ENCODE assay signal across 11 cellular contexts in genomic region chr1:167795810-167796740, GRCh38.
A peak's percentile ranks its signal among the peaks of the same experiment; 100 is the strongest.
DNase-seq lines count a peak whose midpoint lies in the region; ATAC-seq and TF ChIP-seq lines count a peak whose summit lies in the region.
"Had no signal": no experiment of that assay in that cellular context is flagged by ENCODE, and none has a peak within 500 bp of the region (broad histone marks: within the 10 kb centered on the region; RNA-seq: fewer than 3 reads in every experiment).

No MANE protein-coding gene starts in this region.

- H3K4me1 ChIP-seq in RWPE2 (ENCODE audit: insufficient read depth, poor library complexity, severe bottlenecking) (peaks cover 45% of the 10 kb centered on the region), psoas muscle (peaks cover 19% of the 10 kb centered on the region)

- DNase-seq in COR-L47 (lab: John Stamatoyannopoulos, UW) (peak; percentile 74), RWPE2 (ENCODE audit: low spot score) (no peak), fibroblast of pulmonary artery (ENCODE audit: low read depth) (peak; percentile 82), psoas muscle (peak; percentile 44 to 62), cerebellar cortex (ENCODE audit: low spot score) (no peak)
- no peak for DNase-seq in stimulated activated CD4-positive, alpha-beta T cell treated with anti-CD3 and anti-CD28 coated beads, Interleukin-4, amount 100 ng/mL, for 24 hours
- no peak for DNase-seq in stimulated activated naive CD4-positive, alpha-beta T cell (lab: John Stamatoyannopoulos, UW)
- DNase-seq in stimulated activated CD4-positive, alpha-beta T cell treated with anti-CD3 and anti-CD28 coated beads, Interleukin-2, amount 100 ng/mL, for 48 hours, result no peak
- DNase-seq: NCI-H446 treated with DMSO at 0.1 percent for 48 hours had no signal

- H3K27ac ChIP-seq in RWPE2 (ENCODE audit: poor library complexity, severe bottlenecking) (peak overlapping the region; percentile 93), psoas muscle (peak overlapping the region; percentile 54)
- H3K27ac ChIP-seq: neutrophil had no signal

- intact Hi-C loops in psoas muscle (cut with DNase I), result loop anchor here in 1 of 2 donors (5.0 kb wide), 1 partner anchor 74 kb away; the partner anchor contains the start of gene MPZL1

- H3K4me3 ChIP-seq in RWPE2 (ENCODE audit: severe bottlenecking), result no peak overlapping the region
- H3K4me3 ChIP-seq in fibroblast of pulmonary artery (replicated peaks; ENCODE audit: low read depth, low read length), result no peak overlapping the region
- no peak overlapping the region for H3K4me3 ChIP-seq in psoas muscle
- H3K4me3 ChIP-seq: HAP-1 had no signal

- no peaks in the 10 kb centered on the region for H3K36me3 ChIP-seq in RWPE2 (ENCODE audit: low read depth)
- no peaks in the 10 kb centered on the region for H3K36me3 ChIP-seq in psoas muscle (ENCODE audit: insufficient read depth in 1 of 2, low read depth in 1 of 2)
- H3K36me3 ChIP-seq: neutrophil had no signal

- 43 to 60% (median 46%) methylated on average over 10 of the region's 10 CpGs for WGBS in psoas muscle, 3 donors

- H3K27me3 ChIP-seq in RWPE2 (ENCODE audit: insufficient read depth, poor library complexity, severe bottlenecking), result no peaks in the 10 kb centered on the region
- no peaks in the 10 kb centered on the region for H3K27me3 ChIP-seq in psoas muscle (ENCODE audit: insufficient read depth in 3 of 3, low read length in 2 of 3)
- H3K27me3 ChIP-seq: neutrophil had no signal

- H3K9me3 ChIP-seq in RWPE2 (ENCODE audit: severe bottlenecking) (no peaks in the 10 kb centered on the region), psoas muscle (no peaks in the 10 kb centered on the region)
- H3K9me3 ChIP-seq: HAP-1, neutrophil had no signal

- ATAC-seq in RWPE2 (ENCODE audit: low read depth) (peak; percentile 64), psoas muscle (peak in 1 of 4 donors; percentile 31)

- TF ChIP-seq CTCF in RWPE2 (IDR thresholded peaks at IDR 0.05; ENCODE audit: poor library complexity, severe bottlenecking) (no peak), fibroblast of pulmonary artery (IDR thresholded peaks at IDR 0.05; ENCODE audit: low read length, missing control alignments) (no peak), psoas muscle (IDR thresholded peaks at IDR 0.05) (no peak)

Comparison
In these comparisons a context has a peak if more than half of its experiments do, and no peak if none do; other contexts are left out.
1. DNase-seq: peak in COR-L47 (single experiment), fibroblast of pulmonary artery (single experiment) and psoas muscle (2 of 2); none in RWPE2 (single experiment), stimulated activated CD4-positive, alpha-beta T cell treated with anti-CD3 and anti-CD28 coated beads, Interleukin-4, amount 100 ng/mL, for 24 hours (single experiment), cerebellar cortex (single experiment), stimulated activated naive CD4-positive, alpha-beta T cell (0 of 6) and stimulated activated CD4-positive, alpha-beta T cell treated with anti-CD3 and anti-CD28 coated beads, Interleukin-2, amount 100 ng/mL, for 48 hours (0 of 2).